In genomic region chrX:97089116-97089515, GRCh38 we compare ENCODE assay signal across 23 cellular contexts.
"Had no signal": no experiment of that assay in that cellular context is flagged by ENCODE, and none has a peak within 500 bp of the region (broad histone marks: within the 10 kb centered on the region; RNA-seq: fewer than 3 reads in every experiment).

No MANE protein-coding gene starts in this region.

- H3K36me3 ChIP-seq: colonic mucosa, esophagus muscularis mucosa, gastroesophageal sphincter, heart left ventricle, left lung, lower lobe of right lung had no signal

- H3K79me2 ChIP-seq: hepatocyte had no signal

- H3K9me3 Mint-ChIP-seq: dendritic cell treated with granulocyte-macrophage colony-stimulating factor and Interleukin-4, amounts not matched to agents 40 ng/mL and 50 ng/mL, for 4 days; effector memory CD8-positive, alpha-beta T cell; endodermal cell; immature natural killer cell; naive thymus-derived CD4-positive, alpha-beta T cell had no signal

- H3K27ac Mint-ChIP-seq: dendritic cell treated with granulocyte-macrophage colony-stimulating factor and Interleukin-4, amounts not matched to agents 40 ng/mL and 50 ng/mL, for 4 days; effector memory CD8-positive, alpha-beta T cell; endodermal cell; immature natural killer cell; naive thymus-derived CD4-positive, alpha-beta T cell had no signal

- H3K4me1 Mint-ChIP-seq: immature natural killer cell; naive thymus-derived CD4-positive, alpha-beta T cell had no signal

- H3K9me3 ChIP-seq: colonic mucosa, esophagus muscularis mucosa, gastroesophageal sphincter, heart left ventricle, left lung, lower lobe of right lung had no signal

- FAIRE-seq: endometrium, frontal cortex, keratinocyte had no signal

- H3K4me3 Mint-ChIP-seq: dendritic cell treated with granulocyte-macrophage colony-stimulating factor and Interleukin-4, amounts not matched to agents 40 ng/mL and 50 ng/mL, for 4 days; effector memory CD8-positive, alpha-beta T cell; endodermal cell; immature natural killer cell; naive thymus-derived CD4-positive, alpha-beta T cell had no signal

- DNase-seq: colonic mucosa; cortex of kidney; effector CD8-positive, alpha-beta T cell; effector memory CD8-positive, alpha-beta T cell; endodermal cell; foreskin keratinocyte; heart left ventricle; hypothalamus; immature natural killer cell; left cardiac atrium; left lung; left ventricle myocardium superior; lower lobe of right lung; mesenchymal stem cell; midbrain; naive thymus-derived CD4-positive, alpha-beta T cell had no signal

- H3K27ac ChIP-seq: colonic mucosa, esophagus muscularis mucosa, foreskin keratinocyte, gastroesophageal sphincter, heart left ventricle, hepatocyte, left lung, lower lobe of right lung had no signal

- H3K4me3 ChIP-seq: colonic mucosa, esophagus muscularis mucosa, gastroesophageal sphincter, heart left ventricle, hepatocyte, left lung, lower lobe of right lung had no signal

- H3K4me1 ChIP-seq: colonic mucosa, esophagus muscularis mucosa, foreskin keratinocyte, gastroesophageal sphincter, heart left ventricle, left lung, lower lobe of right lung had no signal

- H3K27me3 Mint-ChIP-seq: dendritic cell treated with granulocyte-macrophage colony-stimulating factor and Interleukin-4, amounts not matched to agents 40 ng/mL and 50 ng/mL, for 4 days; effector memory CD8-positive, alpha-beta T cell; naive thymus-derived CD4-positive, alpha-beta T cell had no signal

- ATAC-seq: effector memory CD8-positive, alpha-beta T cell; foreskin keratinocyte; gastroesophageal sphincter; heart left ventricle; left cardiac atrium; left lung; left ventricle myocardium superior; lower lobe of right lung; naive thymus-derived CD4-positive, alpha-beta T cell had no signal

- H2AFZ ChIP-seq: hepatocyte had no signal

- H3K27me3 ChIP-seq: colonic mucosa, esophagus muscularis mucosa, foreskin keratinocyte, gastroesophageal sphincter, heart left ventricle, hepatocyte, left lung had no signal

- H3K4me2 ChIP-seq: hepatocyte had no signal
